10 cellular contexts compared by ENCODE assay signal in genomic region chr13:75299913-75300862, GRCh38.
DNase-seq lines count a peak whose midpoint lies in the region; ATAC-seq, FAIRE-seq and TF ChIP-seq lines count a peak whose summit lies in the region.
"Had no signal": no experiment of that assay in that cellular context is flagged by ENCODE, and none has a peak within 500 bp of the region (broad histone marks: within the 10 kb centered on the region; RNA-seq: fewer than 3 reads in every experiment).

No MANE protein-coding gene starts in this region.

- H3K9me3 ChIP-seq in tibial nerve: no peaks in the 10 kb centered on the region

- DNase-seq in T-cell (no peak), non-pigmented ciliary epithelial cell (ENCODE audit: low read depth) (peak; percentile 26), RCC 7860 (ENCODE audit: low spot score) (no peak), tibial nerve (ENCODE audit: low spot score in 2 of 2) (no peak), NCI-H187 (lab: John Stamatoyannopoulos, UW) (no peak), H7 (no peak)
- DNase-seq: activated CD4-positive, alpha-beta T cell treated with anti-CD3 and anti-CD28 coated beads for 4 hours; mesenchymal stem cell had no signal

- no peaks in the 10 kb centered on the region for H3K9me3 Mint-ChIP-seq in T-cell

- H3K36me3 ChIP-seq in tibial nerve: peaks cover 0 to 40% (median 0%) of the 10 kb centered on the region in 3 donors
- no peaks in the 10 kb centered on the region; the same call in 1 of the 2 replicates for H3K36me3 ChIP-seq in H7 (replicated peaks; ENCODE audit: control insufficient read depth, insufficient read depth, low read length)

- no peaks in the 10 kb centered on the region for H3K27me3 Mint-ChIP-seq in T-cell

- 77 to 90% methylated on average over 4 of the region's 4 CpGs for WGBS in tibial nerve, 2 donors

- peak overlapping the region in 1 of 3 donors; percentile 31 for H3K4me3 Mint-ChIP-seq in T-cell

- no peaks in the 10 kb centered on the region for H3K4me1 ChIP-seq in tibial nerve

- peaks cover 29% of the 10 kb centered on the region for H3K36me3 Mint-ChIP-seq in T-cell

- ATAC-seq in GM18909 (IDR thresholded peaks at IDR 0.05; ENCODE audit: poor library complexity, unreplicated experiment): peak; percentile 91
- peak; percentile 66 for ATAC-seq in HG02623 (IDR thresholded peaks at IDR 0.05; ENCODE audit: unreplicated experiment)
- ATAC-seq in T-cell (replicated peaks in 1 of 4): peak in 3 of 4 experiments; percentile 50 to 94 (median 69)

- H3K27me3 ChIP-seq in tibial nerve (no peaks in the 10 kb centered on the region), H7 (ENCODE audit: control insufficient read depth, insufficient read depth, low read length) (no peaks in the 10 kb centered on the region)

- TF ChIP-seq EP300 in tibial nerve (IDR thresholded peaks at IDR 0.05): no peak

- peak overlapping the region; percentile 51 to 82 for H3K27ac Mint-ChIP-seq in T-cell

- no peak for TF ChIP-seq POLR2A in tibial nerve (IDR thresholded peaks at IDR 0.05)

- no peak overlapping the region for H3K27ac ChIP-seq in tibial nerve

- H3K4me3 ChIP-seq in tibial nerve (no peak overlapping the region), H7 (ENCODE audit: insufficient read depth, low read depth, low read length) (no peak overlapping the region)

- H3K4me1 Mint-ChIP-seq in T-cell: peaks cover 17 to 42% (median 33%) of the 10 kb centered on the region in 3 donors

- POLR2A ChIA-PET in T-cell (lab: Charles Lee): interaction anchor here in 1 of 2 donors (1.0 kb wide), 1 partner anchor 26 kb away, joined by 3 read pairs; no protein-coding TSS in a partner anchor

- no peak for FAIRE-seq in RCC 7860 (lab: Jason Lieb, UNC)

- no peak for TF ChIP-seq CTCF in tibial nerve (IDR thresholded peaks at IDR 0.05)

- CTCF ChIA-PET in T-cell (lab: Charles Lee): interaction anchor here in 1 of 2 donors (1.0 kb wide), 1 partner anchor 8 kb away, joined by 3 read pairs; no protein-coding TSS in a partner anchor
